ENCODE assay signal across 16 cellular contexts in genomic region chrX:136076942-136077341, GRCh38.
"Had no signal": no experiment of that assay in that cellular context is flagged by ENCODE, and none has a peak within 500 bp of the region (broad histone marks: within the 10 kb centered on the region; RNA-seq: fewer than 3 reads in every experiment).

No MANE protein-coding gene starts in this region.

- H3K36me3 Mint-ChIP-seq: mesothelial cell of epicardium, natural killer cell had no signal

- H3K4me3 ChIP-seq: coronary artery, heart left ventricle, tibial artery, upper lobe of left lung, uterus had no signal

- H3K9me3 ChIP-seq: heart left ventricle, tibial artery, upper lobe of left lung, uterus had no signal

- H3K27me3 ChIP-seq: heart left ventricle, tibial artery, upper lobe of left lung, uterus had no signal

- H3K4me1 ChIP-seq: heart left ventricle, tibial artery, upper lobe of left lung, uterus had no signal

- H3K36me3 ChIP-seq: heart left ventricle, tibial artery, upper lobe of left lung, uterus had no signal

- DNase-seq: effector CD4-positive, alpha-beta T cell; heart left ventricle; hippocampal formation; islet precursor cell; natural killer cell; right cardiac atrium; small intestine; stimulated activated CD4-positive, alpha-beta T cell treated with anti-CD3 and anti-CD28 coated beads, Interleukin-12 subunit alpha, Interleukin-12 subunit beta, amount 100 ng/mL, for 4 hours; stimulated activated naive CD4-positive, alpha-beta T cell treated with Interleukin-2 at 50 U/mL for 16 hours; tibial artery; upper lobe of left lung; uterus had no signal

- H3K27ac Mint-ChIP-seq: mesothelial cell of epicardium, natural killer cell had no signal

- H3K27ac ChIP-seq: coronary artery, heart left ventricle, tibial artery, upper lobe of left lung, uterus had no signal

- H3K9me3 Mint-ChIP-seq: natural killer cell had no signal

- H3K4me1 Mint-ChIP-seq: mesothelial cell of epicardium, natural killer cell, neural crest cell had no signal

- ATAC-seq: heart left ventricle, left lobe of liver, natural killer cell, right cardiac atrium had no signal

- H3K4me3 Mint-ChIP-seq: mesothelial cell of epicardium, natural killer cell, neural crest cell had no signal
